ENCODE assay signal across 9 cellular contexts in the genomic region with DNA sequence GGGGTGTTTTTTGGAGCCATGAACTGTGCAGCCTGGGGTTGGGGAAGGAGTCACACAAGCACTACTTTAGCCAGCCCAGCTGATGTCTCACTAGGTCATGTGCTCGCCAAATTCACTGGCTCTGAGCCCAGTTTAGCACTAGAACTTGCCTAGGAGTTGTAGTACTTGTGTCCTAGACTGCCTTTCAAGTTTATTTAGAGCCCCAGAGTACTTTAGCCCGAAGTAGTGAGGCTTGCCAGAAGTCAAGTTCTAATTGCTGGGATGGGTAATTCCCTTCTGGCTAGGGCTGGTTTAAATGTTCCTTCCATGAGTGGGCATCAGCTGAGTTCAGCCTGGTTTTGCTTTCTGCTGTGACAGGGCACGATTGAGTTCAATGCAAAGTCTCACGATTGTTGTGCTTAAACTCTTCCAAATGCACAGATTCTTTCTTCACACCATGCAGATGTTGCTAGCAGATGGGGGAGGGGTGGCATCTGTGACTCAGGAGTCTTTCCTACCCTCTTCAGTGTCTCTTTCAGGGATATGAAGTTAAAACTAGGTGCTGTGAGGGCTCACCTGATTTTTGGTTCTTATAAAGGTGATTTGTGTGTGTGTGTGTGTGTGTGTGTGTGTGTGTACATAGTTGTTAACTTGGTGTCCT.
DNase-seq lines count a peak whose midpoint lies in the region; ATAC-seq and TF ChIP-seq lines count a peak whose summit lies in the region.
"Had no signal": no experiment of that assay in that cellular context is flagged by ENCODE, and none has a peak within 500 bp of the region (broad histone marks: within the 10 kb centered on the region; RNA-seq: fewer than 3 reads in every experiment).

No MANE protein-coding gene starts in this region.

- H3K4me3 ChIP-seq in GM23338, result no peak overlapping the region
- H3K4me3 ChIP-seq in ascending aorta, result peak overlapping the region in 1 of 2 donors; percentile 33
- no peak overlapping the region for H3K4me3 ChIP-seq in left ventricle myocardium inferior
- no peak overlapping the region for H3K4me3 ChIP-seq in smooth muscle cell
- H3K4me3 ChIP-seq in WERI-Rb-1 (ENCODE audit: low read depth, low read length), result no peak overlapping the region

- DNase-seq in GM23338 (ENCODE audit: low spot score) (peak; percentile 24), ascending aorta (ENCODE audit: low spot score in 2 of 2) (peak; percentile 60 to 90), left ventricle myocardium inferior (peak; percentile 75), smooth muscle cell (lab: John Stamatoyannopoulos, UW; ENCODE audit: unreplicated experiment) (no peak), WERI-Rb-1 (no peak)
- DNase-seq in natural killer cell treated with Interleukin-12 subunit alpha and Interleukin-12 subunit beta and Interleukin-15 and Interleukin-18, amount 100 ng/mL, for 72 hours (ENCODE audit: low spot score), result no peak
- DNase-seq in activated T-cell treated with anti-CD3 and anti-CD28 coated beads, Interleukin-2, amount 50 U/mL, for 48 hours, result no peak
- DNase-seq: activated naive CD4-positive, alpha-beta T cell treated with Interleukin-2 at 50 U/mL for 16 hours had no signal

- H3K79me2 ChIP-seq in GM23338 (replicated peaks; ENCODE audit: insufficient read depth) (no peaks in the 10 kb centered on the region), smooth muscle cell (ENCODE audit: low read depth) (no peaks in the 10 kb centered on the region)

- no peak overlapping the region for H3K4me3 Mint-ChIP-seq in GM23338
- no peak overlapping the region for H3K4me3 Mint-ChIP-seq in natural killer cell treated with Interleukin-12 subunit alpha and Interleukin-12 subunit beta and Interleukin-15 and Interleukin-18, amount 100 ng/mL, for 72 hours

- H3K9ac ChIP-seq in smooth muscle cell (ENCODE audit: low read depth), result no peak overlapping the region

- H3K36me3 ChIP-seq in GM23338 (ENCODE audit: insufficient read depth) (no peaks in the 10 kb centered on the region), ascending aorta (no peaks in the 10 kb centered on the region), left ventricle myocardium inferior (no peaks in the 10 kb centered on the region), smooth muscle cell (ENCODE audit: low read depth) (no peaks in the 10 kb centered on the region), WERI-Rb-1 (no peaks in the 10 kb centered on the region)

- no peaks in the 10 kb centered on the region for H3K27me3 ChIP-seq in GM23338 (ENCODE audit: insufficient read depth)
- no peaks in the 10 kb centered on the region for H3K27me3 ChIP-seq in ascending aorta
- H3K27me3 ChIP-seq in left ventricle myocardium inferior (ENCODE audit: low read depth), result no peaks in the 10 kb centered on the region
- no peaks in the 10 kb centered on the region for H3K27me3 ChIP-seq in smooth muscle cell (ENCODE audit: low read depth)
- no peaks in the 10 kb centered on the region for H3K27me3 ChIP-seq in WERI-Rb-1 (ENCODE audit: insufficient read depth, low read depth, severe bottlenecking)

- intact Hi-C loops in ascending aorta (cut with DNase I) (loop anchor here (5.0 kb wide), 1 partner anchor 84 kb away; no protein-coding TSS in a partner anchor), left ventricle myocardium inferior (cut with micrococcal nuclease) (no loop called here)

- H2AFZ ChIP-seq in GM23338, result peak overlapping the region; percentile 75; the same call in 1 of the 2 replicates
- H2AFZ ChIP-seq in smooth muscle cell (ENCODE audit: low read depth), result peak overlapping the region; percentile 69

- peaks cover 15% of the 10 kb centered on the region for H3K36me3 Mint-ChIP-seq in GM23338 (ENCODE audit: low read depth)
- no peaks in the 10 kb centered on the region for H3K36me3 Mint-ChIP-seq in natural killer cell treated with Interleukin-12 subunit alpha and Interleukin-12 subunit beta and Interleukin-15 and Interleukin-18, amount 100 ng/mL, for 72 hours

- 0 out of 2 replicates have a peak, but pooled peaks cover 4% of the 10 kb centered on the region for H3K4me1 ChIP-seq in GM23338 (ENCODE audit: insufficient read depth)
- peaks cover 2 to 19% of the 10 kb centered on the region in 2 donors for H3K4me1 ChIP-seq in ascending aorta
- H3K4me1 ChIP-seq in left ventricle myocardium inferior, result peaks cover 15% of the 10 kb centered on the region
- H3K4me1 ChIP-seq in smooth muscle cell (ENCODE audit: low read depth), result peaks cover 7% of the 10 kb centered on the region

- H3K9me2 ChIP-seq in GM23338 (ENCODE audit: insufficient read depth), result 0 out of 2 replicates have a peak, but pooled peaks cover 7% of the 10 kb centered on the region

- H4K20me1 ChIP-seq in GM23338 (replicated peaks; ENCODE audit: insufficient read depth) (no peaks in the 10 kb centered on the region), smooth muscle cell (ENCODE audit: low read depth) (no peaks in the 10 kb centered on the region)

- H3K4me1 Mint-ChIP-seq in GM23338, result peaks cover 25% of the 10 kb centered on the region
- H3K4me1 Mint-ChIP-seq in natural killer cell treated with Interleukin-12 subunit alpha and Interleukin-12 subunit beta and Interleukin-15 and Interleukin-18, amount 100 ng/mL, for 72 hours (ENCODE audit: low read depth in 2 of 2), result no peaks in the 10 kb centered on the region

- no peaks in the 10 kb centered on the region for H3F3A ChIP-seq in GM23338 (replicated peaks; ENCODE audit: low read depth)
- no peaks in the 10 kb centered on the region for H3F3A ChIP-seq in smooth muscle cell (ENCODE audit: low read depth)

- TF ChIP-seq CTCF in GM23338 (conservative IDR thresholded peaks at IDR 0.05; ENCODE audit: low read depth in 2 of 2) (no peak), ascending aorta (IDR thresholded peaks at IDR 0.05) (no peak), left ventricle myocardium inferior (IDR thresholded peaks at IDR 0.05; ENCODE audit: borderline replicate concordance) (no peak), smooth muscle cell (IDR thresholded peaks at IDR 0.05; ENCODE audit: borderline replicate concordance, insufficient read depth, poor library complexity, severe bottlenecking) (no peak), WERI-Rb-1 (IDR thresholded peaks at IDR 0.05; ENCODE audit: low read depth, low read length) (no peak)

- peaks cover 19% of the 10 kb centered on the region for H3K9me3 Mint-ChIP-seq in GM23338
- peaks cover 4% of the 10 kb centered on the region for H3K9me3 Mint-ChIP-seq in natural killer cell treated with Interleukin-12 subunit alpha and Interleukin-12 subunit beta and Interleukin-15 and Interleukin-18, amount 100 ng/mL, for 72 hours

- H3K27ac ChIP-seq in GM23338 (ENCODE audit: low read depth) (no peak overlapping the region), ascending aorta (peak overlapping the region; percentile 35 to 82), left ventricle myocardium inferior (replicated peaks) (peak overlapping the region; percentile 59), smooth muscle cell (ENCODE audit: low read depth) (peak overlapping the region; percentile 24), WERI-Rb-1 (no peak overlapping the region)

- ATAC-seq in GM23338 (no peak), GM19455 (IDR thresholded peaks at IDR 0.05; ENCODE audit: unreplicated experiment) (no peak)
- no peak for ATAC-seq in natural killer cell treated with Interleukin-12 subunit alpha and Interleukin-12 subunit beta and Interleukin-15 and Interleukin-18, amount 100 ng/mL, for 72 hours

- 49% methylated on average over 4 of the region's 4 CpGs for WGBS in smooth muscle cell (ENCODE audit: low lambda C conversion rate)

- peak overlapping the region; percentile 54; the same call in 1 of the 2 replicates for H3K27ac Mint-ChIP-seq in GM23338
- H3K27ac Mint-ChIP-seq in natural killer cell treated with Interleukin-12 subunit alpha and Interleukin-12 subunit beta and Interleukin-15 and Interleukin-18, amount 100 ng/mL, for 72 hours, result no peak overlapping the region

- H3K4me2 ChIP-seq in GM23338 (0 out of 2 replicates have a peak overlapping the region, but pooled peaks have one; percentile 16), smooth muscle cell (peak overlapping the region; percentile 57)

- H3K9me3 ChIP-seq in ascending aorta (no peaks in the 10 kb centered on the region), left ventricle myocardium inferior (replicated peaks) (no peaks in the 10 kb centered on the region), smooth muscle cell (replicated peaks; ENCODE audit: low read depth) (no peaks in the 10 kb centered on the region), WERI-Rb-1 (ENCODE audit: severe bottlenecking) (no peaks in the 10 kb centered on the region)

- H3K27me3 Mint-ChIP-seq in GM23338 (ENCODE audit: insufficient read depth, low read depth, poor library complexity), result peaks cover 4% of the 10 kb centered on the region
- H3K27me3 Mint-ChIP-seq in natural killer cell treated with Interleukin-12 subunit alpha and Interleukin-12 subunit beta and Interleukin-15 and Interleukin-18, amount 100 ng/mL, for 72 hours, result peaks cover 17 to 27% of the 10 kb centered on the region in 2 donors

TF ChIP-seq in GM23338, 12 proteins besides CTCF, POLR2A, EP300 and RAD21 (continues in another document):
- TF ChIP-seq REST (IDR thresholded peaks at IDR 0.05; ENCODE audit: unreplicated experiment) (no peak), JUNB (IDR thresholded peaks at IDR 0.05; ENCODE audit: unreplicated experiment) (no peak), POLR2AphosphoS5 (IDR thresholded peaks at IDR 0.05; ENCODE audit: low read depth) (no peak), EZH2 (IDR thresholded peaks at IDR 0.05; ENCODE audit: low read depth, unreplicated experiment) (no peak)

Comparison
In these comparisons a context has a peak if more than half of its experiments do, and no peak if none do; other contexts are left out.
1. DNase-seq: peak in GM23338 (single experiment), ascending aorta (2 of 2) and left ventricle myocardium inferior (single experiment); none in smooth muscle cell (single experiment), natural killer cell treated with Interleukin-12 subunit alpha and Interleukin-12 subunit beta and Interleukin-15 and Interleukin-18, amount 100 ng/mL, for 72 hours (single experiment), WERI-Rb-1 (single experiment) and activated T-cell treated with anti-CD3 and anti-CD28 coated beads, Interleukin-2, amount 50 U/mL, for 48 hours (0 of 2).
2. H3K27ac ChIP-seq: peak in ascending aorta (2 of 2), left ventricle myocardium inferior (single experiment) and smooth muscle cell (single experiment); none in GM23338 (single experiment) and WERI-Rb-1 (single experiment).